Comparison of ENCODE assay signal across 9 cellular contexts in genomic region chr3:127056976-127057375, GRCh38.
"Had no signal": no experiment of that assay in that cellular context is flagged by ENCODE, and none has a peak within 500 bp of the region (broad histone marks: within the 10 kb centered on the region; RNA-seq: fewer than 3 reads in every experiment).

No MANE protein-coding gene starts in this region.

- DNase-seq: H9, HCEC 1CT, HFFc6, IMR-90, KBM-7 had no signal

- H3K4me3 ChIP-seq: GM23338 had no signal

- H2AFZ ChIP-seq: GM23338 had no signal

- ATAC-seq: GM23338 had no signal

- H3K4me2 ChIP-seq: GM23338 had no signal

- FAIRE-seq: H1, H54 had no signal

- H3K27ac ChIP-seq: HL-60 had no signal
